ENCODE assay signal across 24 cellular contexts in genomic region chr16:69607674-69608073, GRCh38. TPM values are rescaled to one million over a fixed set of nuclear protein-coding genes. Genes with fewer than 3 reads are reported as not detected.
DNase-seq lines count a peak whose midpoint lies in the region; ATAC-seq and TF ChIP-seq lines count a peak whose summit lies in the region.
"Had no signal": no experiment of that assay in that cellular context is flagged by ENCODE, and none has a peak within 500 bp of the region (broad histone marks: within the 10 kb centered on the region; RNA-seq: fewer than 3 reads in every experiment).

No MANE protein-coding gene starts in this region.

- CTCF ChIA-PET in activated CD4-positive, alpha-beta memory T cell treated with anti-CD3 and anti-CD28 coated beads for 36 hours (lab: Charles Lee), result no interaction called here
- CTCF ChIA-PET in activated CD4-positive, alpha-beta memory T cell treated with anti-CD3 and anti-CD28 coated beads, Interleukin-2, amount 10 ng/mL, durations not matched to agents 7 days and 5 days (lab: Charles Lee), result no interaction called here
- CTCF ChIA-PET in RWPE1 (lab: Yijun Ruan, JAX), result no interaction called here

- intact Hi-C loops in activated CD4-positive, alpha-beta memory T cell treated with anti-CD3 and anti-CD28 coated beads for 36 hours (cut with micrococcal nuclease), result loop anchor here (1.0 kb wide), 1 partner anchor 43 kb away; no protein-coding TSS in a partner anchor

- H3K9me3 Mint-ChIP-seq in activated CD4-positive, alpha-beta memory T cell treated with anti-CD3 and anti-CD28 coated beads for 36 hours, result no peaks in the 10 kb centered on the region
- H3K9me3 Mint-ChIP-seq in activated CD4-positive, alpha-beta memory T cell treated with anti-CD3 and anti-CD28 coated beads, Interleukin-2, amount 10 ng/mL, durations not matched to agents 7 days and 5 days, result no peaks in the 10 kb centered on the region
- H3K9me3 Mint-ChIP-seq in chondrocyte (ENCODE audit: low read depth), result no peaks in the 10 kb centered on the region
- H3K9me3 Mint-ChIP-seq: brain had no signal

- peaks cover 49% of the 10 kb centered on the region for H3K4me1 Mint-ChIP-seq in activated CD4-positive, alpha-beta memory T cell treated with anti-CD3 and anti-CD28 coated beads for 36 hours (ENCODE audit: low read depth)
- peaks cover 16% of the 10 kb centered on the region for H3K4me1 Mint-ChIP-seq in activated CD4-positive, alpha-beta memory T cell treated with anti-CD3 and anti-CD28 coated beads, Interleukin-2, amount 10 ng/mL, durations not matched to agents 7 days and 5 days
- peaks cover 43% of the 10 kb centered on the region for H3K4me1 Mint-ChIP-seq in chondrocyte (ENCODE audit: low read depth)

- no peaks in the 10 kb centered on the region for H3K27me3 Mint-ChIP-seq in activated CD4-positive, alpha-beta memory T cell treated with anti-CD3 and anti-CD28 coated beads for 36 hours
- no peaks in the 10 kb centered on the region for H3K27me3 Mint-ChIP-seq in activated CD4-positive, alpha-beta memory T cell treated with anti-CD3 and anti-CD28 coated beads, Interleukin-2, amount 10 ng/mL, durations not matched to agents 7 days and 5 days
- no peaks in the 10 kb centered on the region for H3K27me3 Mint-ChIP-seq in chondrocyte (ENCODE audit: low read depth)
- H3K27me3 Mint-ChIP-seq: brain had no signal

- peak overlapping the region; percentile 84 for H3K27ac Mint-ChIP-seq in activated CD4-positive, alpha-beta memory T cell treated with anti-CD3 and anti-CD28 coated beads for 36 hours
- no peak overlapping the region for H3K27ac Mint-ChIP-seq in activated CD4-positive, alpha-beta memory T cell treated with anti-CD3 and anti-CD28 coated beads, Interleukin-2, amount 10 ng/mL, durations not matched to agents 7 days and 5 days
- H3K27ac Mint-ChIP-seq in chondrocyte (ENCODE audit: unreplicated experiment), result peak overlapping the region; percentile 29

- peaks cover 4% of the 10 kb centered on the region for H3K36me3 Mint-ChIP-seq in activated CD4-positive, alpha-beta memory T cell treated with anti-CD3 and anti-CD28 coated beads for 36 hours
- H3K36me3 Mint-ChIP-seq in activated CD4-positive, alpha-beta memory T cell treated with anti-CD3 and anti-CD28 coated beads, Interleukin-2, amount 10 ng/mL, durations not matched to agents 7 days and 5 days (ENCODE audit: low read depth), result peaks cover 7% of the 10 kb centered on the region
- no peaks in the 10 kb centered on the region for H3K36me3 Mint-ChIP-seq in chondrocyte (ENCODE audit: low read depth)

- no peak for DNase-seq in activated CD4-positive, alpha-beta memory T cell treated with anti-CD3 and anti-CD28 coated beads for 36 hours
- DNase-seq in activated CD4-positive, alpha-beta memory T cell treated with anti-CD3 and anti-CD28 coated beads, Interleukin-2, amount 10 ng/mL, durations not matched to agents 7 days and 5 days, result no peak
- DNase-seq in GM10266 (ENCODE audit: extremely low spot score), result peak; percentile 12
- DNase-seq in RWPE1 (ENCODE audit: low spot score), result no peak
- no peak for DNase-seq in chondrocyte (ENCODE audit: low spot score)
- no peak for DNase-seq in ACHN
- no peak for DNase-seq in UCSD-AML1 (lab: John Stamatoyannopoulos, UW; ENCODE audit: unreplicated experiment)
- DNase-seq: EL, H7, KG1, kidney glomerular epithelial cell, MV-4-11, NCI-H1694, NCI-H226, nucleus accumbens, PC-9, retina had no signal

- in situ Hi-C loops in ACHN (cut with HindIII; ENCODE audit: low pct_ligation_motif_present, low pct_unique_long_range_greater_than_20kb, low sequenced_read_pairs), result no loop called here

- no peak overlapping the region for H3K4me3 Mint-ChIP-seq in activated CD4-positive, alpha-beta memory T cell treated with anti-CD3 and anti-CD28 coated beads for 36 hours
- H3K4me3 Mint-ChIP-seq in activated CD4-positive, alpha-beta memory T cell treated with anti-CD3 and anti-CD28 coated beads, Interleukin-2, amount 10 ng/mL, durations not matched to agents 7 days and 5 days, result no peak overlapping the region
- H3K4me3 Mint-ChIP-seq in chondrocyte (ENCODE audit: unreplicated experiment), result no peak overlapping the region
- H3K4me3 Mint-ChIP-seq: brain had no signal

- POLR2A ChIA-PET in activated CD4-positive, alpha-beta memory T cell treated with anti-CD3 and anti-CD28 coated beads for 36 hours (lab: Charles Lee), result interaction anchor here (1.5 kb wide), 1 partner anchor 43 kb away, joined by 3 read pairs; no protein-coding TSS in a partner anchor
- POLR2A ChIA-PET in activated CD4-positive, alpha-beta memory T cell treated with anti-CD3 and anti-CD28 coated beads, Interleukin-2, amount 10 ng/mL, durations not matched to agents 7 days and 5 days (lab: Charles Lee), result no interaction called here
- POLR2A ChIA-PET in RWPE1 (lab: Yijun Ruan, JAX; ENCODE audit: low non-redundant PET), result no interaction called here

- ATAC-seq in HG03045 (IDR thresholded peaks at IDR 0.05; ENCODE audit: unreplicated experiment), result no peak

- TF ChIP-seq CTCF in GM10266 (IDR thresholded peaks at IDR 0.05; ENCODE audit: control insufficient read depth, insufficient read depth, low read depth, missing control alignments) (no peak), RWPE1 (conservative IDR thresholded peaks at IDR 0.05; ENCODE audit: low read depth) (no peak), chondrocyte (IDR thresholded peaks at IDR 0.05) (no peak)

- H3K27ac ChIP-seq in RWPE1, result peak overlapping the region; percentile 32
- H3K27ac ChIP-seq: BLaER1 treated with 17β-estradiol and CSF1 and Interleukin-3, amounts not matched to agents 10 nM and 100 nM; coronary artery; PC-9; suprapubic skin; vagina; WERI-Rb-1 had no signal

RNA-seq across cellular contexts. Expression of gene NFAT5, which starts 41.9 kb away (rescaled TPM):
- total RNA-seq in activated CD4-positive, alpha-beta memory T cell treated with anti-CD3 and anti-CD28 coated beads for 36 hours, result 10 to 100 TPM; 28.2 to 32.7 TPM
- total RNA-seq in activated CD4-positive, alpha-beta memory T cell treated with anti-CD3 and anti-CD28 coated beads, Interleukin-2, amount 10 ng/mL, durations not matched to agents 7 days and 5 days, result 10 to 100 TPM; 19.7 to 21.3 TPM
- total RNA-seq in chondrocyte, result 41.0 to 51.3 TPM (median 44.7 TPM) in 3 replicates
